ENCODE assay signal across 15 cellular contexts in the genomic region with DNA sequence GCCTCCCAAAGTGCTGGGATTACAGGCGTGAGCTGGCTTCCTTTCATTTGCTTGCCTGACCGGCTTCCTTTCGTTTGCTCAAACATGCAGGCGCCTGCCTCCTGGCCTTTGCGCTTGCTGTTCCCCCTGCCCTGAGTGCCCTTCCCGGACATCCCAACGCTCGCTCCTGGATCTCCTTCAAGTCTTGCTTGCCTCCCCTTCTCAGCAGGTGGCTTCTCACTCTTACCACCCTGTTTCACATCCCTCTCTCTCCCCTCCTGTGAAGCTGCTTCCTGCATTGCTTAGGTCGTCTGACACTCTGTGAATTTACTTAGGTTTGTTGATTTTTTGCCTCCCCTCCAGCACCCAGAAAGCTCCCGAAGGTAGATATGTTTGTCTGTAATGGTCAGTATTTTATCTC.
"Had no signal": no experiment of that assay in that cellular context is flagged by ENCODE, and none has a peak within 500 bp of the region (broad histone marks: within the 10 kb centered on the region; RNA-seq: fewer than 3 reads in every experiment).

No MANE protein-coding gene starts in this region.

- ATAC-seq: activated naive CD8-positive, alpha-beta T cell treated with anti-CD3 and anti-CD28 coated beads, Interleukin-2, amount 50 U/mL, for 24 hours; activated T-helper 17 cell treated with anti-CD3 and anti-CD28 coated beads, Interleukin-2, amount 50 U/mL, for 72 hours; gastroesophageal sphincter had no signal

- DNase-seq: activated CD4-positive, alpha-beta T cell treated with anti-CD3 and anti-CD28 coated beads, Interleukin-2, amount 50 U/mL, for 1 hour; activated CD4-positive, CD25-positive, alpha-beta regulatory T cell; activated naive CD4-positive, alpha-beta T cell treated with Interleukin-2 at 50 U/mL for 16 hours; activated naive CD8-positive, alpha-beta T cell treated with anti-CD3 and anti-CD28 coated beads, Interleukin-2, amount 50 U/mL, for 24 hours; activated T-cell treated with anti-CD3 and anti-CD28 coated beads for 4 hours; erythroblast; islet precursor cell; SJCRH30; stimulated activated CD4-positive, alpha-beta T cell treated with anti-CD3 and anti-CD28 coated beads, Interleukin-2, amount 100 ng/mL, for 48 hours; stimulated activated naive CD4-positive, alpha-beta T cell; SW 1271; transverse colon had no signal

- H3K27ac ChIP-seq: neural progenitor cell, SJCRH30, transverse colon had no signal

- H3K4me3 ChIP-seq: gastroesophageal sphincter, neural progenitor cell, SJCRH30, transverse colon had no signal

- H3K4me1 ChIP-seq: gastroesophageal sphincter, neural progenitor cell, transverse colon had no signal

- H3K27me3 ChIP-seq: neural progenitor cell had no signal

- H3K9me3 ChIP-seq: gastroesophageal sphincter, SJCRH30, transverse colon had no signal

- H3K36me3 ChIP-seq: gastroesophageal sphincter, neural progenitor cell, SJCRH30, transverse colon had no signal

- H3K4me2 ChIP-seq: neural progenitor cell had no signal

- H3K9ac ChIP-seq: neural progenitor cell had no signal

- H2AFZ ChIP-seq: neural progenitor cell had no signal
